In the genomic region with DNA sequence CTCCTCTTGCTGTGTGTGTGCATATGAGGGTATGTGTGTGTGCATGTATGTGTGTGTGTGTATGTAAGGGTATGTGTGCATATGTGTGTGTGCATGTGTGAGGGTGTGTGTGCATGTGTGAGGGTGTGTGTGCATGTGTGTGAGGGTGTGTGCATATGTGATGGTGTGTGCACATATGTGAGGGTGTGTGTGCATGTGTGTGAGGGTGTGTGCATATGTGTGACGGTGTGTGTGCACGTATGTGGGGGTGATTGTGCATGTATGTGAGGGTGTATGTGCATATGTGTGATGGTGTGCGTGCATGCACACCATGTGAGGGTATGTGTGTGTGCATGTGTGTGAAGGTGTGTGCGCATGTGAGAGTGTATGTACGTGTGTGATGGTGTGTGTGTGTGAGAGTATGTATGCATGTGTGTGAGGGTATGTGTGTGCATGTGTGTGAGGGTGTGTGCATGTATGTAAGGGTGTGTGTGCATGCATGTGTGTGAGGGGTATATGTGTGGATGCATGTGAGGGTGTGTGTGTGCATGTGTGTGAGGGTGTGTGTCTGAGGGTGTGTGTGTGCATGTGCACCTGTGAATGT, we compare ENCODE assay signal across 23 cellular contexts. TPM values are rescaled to one million over a fixed set of nuclear protein-coding genes. Genes with fewer than 3 reads are reported as not detected.
DNase-seq lines count a peak whose midpoint lies in the region; ATAC-seq, FAIRE-seq and TF ChIP-seq lines count a peak whose summit lies in the region.
"Had no signal": no experiment of that assay in that cellular context is flagged by ENCODE, and none has a peak within 500 bp of the region (broad histone marks: within the 10 kb centered on the region; RNA-seq: fewer than 3 reads in every experiment).

No MANE protein-coding gene starts in this region.

- H3K4me2 ChIP-seq in H9 (ENCODE audit: insufficient read depth, insufficient read length, low read length) (no peak overlapping the region), K562 (ENCODE audit: insufficient read depth, low read length) (no peak overlapping the region), mesenchymal stem cell (ENCODE audit: low read length, poor library complexity, severe bottlenecking) (no peak overlapping the region)
- H3K4me2 ChIP-seq: BLaER1 treated with 17β-estradiol and CSF1 and Interleukin-3, amounts not matched to agents 10 nM and 100 nM; SK-N-SH had no signal

- no peak overlapping the region for H3T11ph ChIP-seq in H9 (ENCODE audit: low read length)

- H2AFZ ChIP-seq in H9 (ENCODE audit: low read length): no peak overlapping the region
- no peak overlapping the region for H2AFZ ChIP-seq in K562 (ENCODE audit: low read depth, low read length)
- H2AFZ ChIP-seq in mesenchymal stem cell (ENCODE audit: low read depth, low read length): no peak overlapping the region

- H3K4ac ChIP-seq in H9 (ENCODE audit: low read depth, low read length) (no peak overlapping the region), mesenchymal stem cell (ENCODE audit: low read depth in 1 of 2, low read length in 2 of 2) (no peak overlapping the region)

- POLR2A ChIA-PET in K562 (lab: Yijun Ruan, JAX): no interaction called here
- POLR2A ChIA-PET in MCF 10A (lab: Yijun Ruan, JAX): no interaction called here

- H3K9me3 Mint-ChIP-seq in H9 (peaks cover 5 to 12% of the 10 kb centered on the region in 2 experiments), MCF 10A (ENCODE audit: unreplicated experiment) (no peaks in the 10 kb centered on the region)
- H3K9me3 Mint-ChIP-seq: CD4-positive, alpha-beta T cell had no signal

- H3K36me3 ChIP-seq in K562 (ENCODE audit: control insufficient read depth, insufficient read depth, low read length) (no peaks in the 10 kb centered on the region), mesenchymal stem cell (ENCODE audit: control insufficient read depth in 1 of 2, insufficient read depth in 2 of 2, low read depth in 1 of 2, low read length in 2 of 2) (no peaks in the 10 kb centered on the region), upper lobe of right lung (no peaks in the 10 kb centered on the region)
- H3K36me3 ChIP-seq: BLaER1 treated with 17β-estradiol and CSF1 and Interleukin-3, amounts not matched to agents 10 nM and 100 nM had no signal

- H2AK5ac ChIP-seq in H9 (ENCODE audit: insufficient read length, low read length): no peak overlapping the region
- H2AK5ac ChIP-seq in mesenchymal stem cell (ENCODE audit: low read length, severe bottlenecking): no peak overlapping the region

- no peaks in the 10 kb centered on the region for H3K9me1 ChIP-seq in K562 (ENCODE audit: control insufficient read depth, insufficient read depth, low read length)

- no peak overlapping the region for H2BK5ac ChIP-seq in H9 (ENCODE audit: insufficient read length, low read length)
- H2BK5ac ChIP-seq in mesenchymal stem cell (ENCODE audit: low read depth, low read length, poor library complexity, severe bottlenecking): no peak overlapping the region

- WGBS in H9 (ENCODE audit: extremely low coverage, insufficient read length, low lambda C conversion rate): no CpG with 5 or more reads among the region's 5 CpGs
- 6% methylated on average over 5 of the region's 5 CpGs for WGBS in K562 (ENCODE audit: insufficient coverage, low coverage, missing lambda C conversion rate)
- 81% methylated on average over 5 of the region's 5 CpGs for WGBS in mesenchymal stem cell

- H3K4me1 ChIP-seq in H9 (ENCODE audit: insufficient read depth, low read length) (no peaks in the 10 kb centered on the region; the same call in 1 of the 2 replicates), K562 (replicated peaks in 1 of 2; ENCODE audit: control insufficient read depth in 2 of 2, insufficient read depth in 2 of 2, low read length in 2 of 2) (no peaks in the 10 kb centered on the region), mesenchymal stem cell (ENCODE audit: control insufficient read depth, insufficient read depth, low read depth, low read length) (peaks cover 4% of the 10 kb centered on the region), upper lobe of right lung (no peaks in the 10 kb centered on the region)
- H3K4me1 ChIP-seq: BLaER1 treated with 17β-estradiol and CSF1 and Interleukin-3, amounts not matched to agents 10 nM and 100 nM had no signal

- H4K91ac ChIP-seq in H9 (ENCODE audit: insufficient read length, low read depth, low read length): no peak overlapping the region
- peak overlapping the region; percentile 44 for H4K91ac ChIP-seq in mesenchymal stem cell (ENCODE audit: low read length)

- H3K27ac ChIP-seq in H9 (ENCODE audit: insufficient read length, low read depth, low read length): no peak overlapping the region
- no peak overlapping the region for H3K27ac ChIP-seq in K562 (ENCODE audit: extremely low read depth, low read depth, low read length)
- H3K27ac ChIP-seq in mesenchymal stem cell (ENCODE audit: low read length, poor library complexity, severe bottlenecking): no peak overlapping the region
- H3K27ac ChIP-seq in upper lobe of right lung: no peak overlapping the region
- H3K27ac ChIP-seq: BLaER1 treated with 17β-estradiol and CSF1 and Interleukin-3, amounts not matched to agents 10 nM and 100 nM had no signal

- H2BK20ac ChIP-seq in H9 (ENCODE audit: low read depth, low read length, poor library complexity, severe bottlenecking): no peak overlapping the region

- H4K8ac ChIP-seq in H9 (replicated peaks; ENCODE audit: insufficient read length, low read depth, low read length): peak overlapping the region; percentile 10
- no peak overlapping the region for H4K8ac ChIP-seq in mesenchymal stem cell (ENCODE audit: low read length)

- H3K14ac ChIP-seq in H9 (ENCODE audit: insufficient read depth, low read length) (no peak overlapping the region), mesenchymal stem cell (ENCODE audit: low read length in 2 of 2) (peak overlapping the region in 1 of 2 experiments; percentile 39)

- no peak overlapping the region for H2BK120ac ChIP-seq in H9 (ENCODE audit: low read depth, low read length, poor library complexity, severe bottlenecking)
- H2BK120ac ChIP-seq in mesenchymal stem cell (ENCODE audit: low read depth, low read length): no peak overlapping the region

- no peaks in the 10 kb centered on the region for H3K79me2 ChIP-seq in H9 (ENCODE audit: insufficient read depth, low read length)
- H3K79me2 ChIP-seq in K562 (ENCODE audit: control insufficient read depth, insufficient read depth, low read length): no peaks in the 10 kb centered on the region

- peak overlapping the region in 1 of 2 experiments; percentile 3; a peak in 1 of 5 replicates for H3K4me3 Mint-ChIP-seq in H9
- H3K4me3 Mint-ChIP-seq in MCF 10A (ENCODE audit: unreplicated experiment): no peak overlapping the region
- H3K4me3 Mint-ChIP-seq: CD4-positive, alpha-beta T cell had no signal

- H3K27ac Mint-ChIP-seq in H9 (no peak overlapping the region; a peak in 1 of 7 replicates), MCF 10A (ENCODE audit: low read depth, unreplicated experiment) (no peak overlapping the region)
- H3K27ac Mint-ChIP-seq: CD4-positive, alpha-beta T cell had no signal

- H2BK15ac ChIP-seq in H9 (ENCODE audit: low read depth, low read length) (no peak overlapping the region), mesenchymal stem cell (ENCODE audit: low read depth, poor library complexity, severe bottlenecking) (no peak overlapping the region)

- H3K4me1 Mint-ChIP-seq in H9 (no peaks in the 10 kb centered on the region), MCF 10A (ENCODE audit: insufficient read depth, unreplicated experiment) (no peaks in the 10 kb centered on the region)

- in situ Hi-C loops in K562 (cut with MboI): no loop called here

- BruUV-seq in K562 (replicated peaks; lab: Mats Ljungman, UMichigan): no TSS peak
- no TSS peak for BruUV-seq in MCF 10A (replicated peaks; lab: Mats Ljungman, UMichigan)

- intact Hi-C loops in K562 (cut with micrococcal nuclease) (no loop called here), upper lobe of right lung (cut with DNase I) (no loop called here), MCF 10A (cut with micrococcal nuclease) (no loop called here)

- H3K56ac ChIP-seq in H9 (ENCODE audit: insufficient read length, low read depth, low read length): no peak overlapping the region

- H2BK12ac ChIP-seq in H9 (ENCODE audit: insufficient read length, low read depth, low read length) (no peak overlapping the region), mesenchymal stem cell (ENCODE audit: low read length in 2 of 2) (no peak overlapping the region)

- no peak overlapping the region for H4K5ac ChIP-seq in H9 (ENCODE audit: insufficient read length, low read depth, low read length)

- no peak overlapping the region for H3K9ac ChIP-seq in H9 (ENCODE audit: extremely low read depth, insufficient read length, low read length)
- H3K9ac ChIP-seq in K562 (ENCODE audit: insufficient read depth in 1 of 2, low read depth in 2 of 2, low read length in 2 of 2): no peak overlapping the region
- no peak overlapping the region for H3K9ac ChIP-seq in mesenchymal stem cell (ENCODE audit: low read length)
- H3K9ac ChIP-seq: BLaER1 treated with 17β-estradiol and CSF1 and Interleukin-3, amounts not matched to agents 10 nM and 100 nM; SK-N-SH had no signal

- H3K79me1 ChIP-seq in H9 (ENCODE audit: insufficient read depth, low read depth, low read length, poor library complexity, severe bottlenecking) (no peaks in the 10 kb centered on the region), mesenchymal stem cell (replicated peaks; ENCODE audit: low read length, poor library complexity, severe bottlenecking) (no peaks in the 10 kb centered on the region)

- H3K4me3 ChIP-seq in K562 (no peak overlapping the region), mesenchymal stem cell (ENCODE audit: insufficient read depth in 1 of 2, low read depth in 1 of 2, low read length in 2 of 2) (no peak overlapping the region), upper lobe of right lung (no peak overlapping the region)
- H3K4me3 ChIP-seq: BLaER1 treated with 17β-estradiol and CSF1 and Interleukin-3, amounts not matched to agents 10 nM and 100 nM had no signal

- peak; percentile 42 for FAIRE-seq in K562 (lab: Jason Lieb, UNC)
- FAIRE-seq: A204.1, D721Med had no signal

- ATAC-seq in K562: no peak
- peak; percentile 18 for ATAC-seq in upper lobe of right lung
- no peak for ATAC-seq in HG03442 (IDR thresholded peaks at IDR 0.05; ENCODE audit: unreplicated experiment)
- ATAC-seq in GM18505 (IDR thresholded peaks at IDR 0.05; ENCODE audit: unreplicated experiment): no peak
- ATAC-seq: PC-3 had no signal

- H3K27me3 Mint-ChIP-seq in H9 (ENCODE audit: low read depth): peaks cover 5% of the 10 kb centered on the region
- H3K27me3 Mint-ChIP-seq in MCF 10A (ENCODE audit: insufficient read depth, unreplicated experiment): no peaks in the 10 kb centered on the region

- TF ChIP-seq POLR2A in K562 (conservative IDR thresholded peaks at IDR 0.05) (no peak), GM18505 (IDR thresholded peaks at IDR 0.05; ENCODE audit: borderline replicate concordance, extremely low read depth, insufficient read depth, insufficient read length) (no peak)

- no peaks in the 10 kb centered on the region for H4K20me1 ChIP-seq in H9 (ENCODE audit: control insufficient read depth, insufficient read depth, insufficient read length)
- H4K20me1 ChIP-seq in K562 (replicated peaks; ENCODE audit: control insufficient read depth, insufficient read depth, low read length): no peaks in the 10 kb centered on the region

- CTCF ChIA-PET in K562 (lab: Yijun Ruan, JAX; ENCODE audit: low intra/inter-chr PET ratio): no interaction called here
- CTCF ChIA-PET in MCF 10A (lab: Yijun Ruan, JAX): no interaction called here

- TF ChIP-seq RAD21 in K562 (CRISPR knock-in tag; conservative IDR thresholded peaks at IDR 0.05 in 1 of 2, IDR thresholded peaks at IDR 0.05 in 1 of 2): no peak

- H3K18ac ChIP-seq in H9 (ENCODE audit: insufficient read length, low read depth, low read length) (no peak overlapping the region), mesenchymal stem cell (ENCODE audit: low read depth in 1 of 2, low read length in 2 of 2) (no peak overlapping the region)

- no peak for TF ChIP-seq EP300 in K562 (IDR thresholded peaks at IDR 0.05; ENCODE audit: low read length)

- DNase-seq in H9 (no peak), K562 (ENCODE audit: extremely low read depth in 1 of 4, low spot score in 3 of 4) (no peak), mesenchymal stem cell (no peak), upper lobe of right lung (no peak), MCF 10A (ENCODE audit: unreplicated experiment) (no peak)
- DNase-seq: AML-193; CD4-positive, alpha-beta T cell; KG1; NCI-H1048; NCI-H1417; NCI-H1694; NCI-H2029 treated with DMSO at 0.1 percent for 48 hours; NCI-H446 treated with DMSO at 0.1 percent for 48 hours; NCI-H526 treated with DMSO at 0.1 percent for 48 hours; PC-3; SK-N-SH had no signal

- TF ChIP-seq CTCF in H9 (conservative IDR thresholded peaks at IDR 0.05) (no peak), K562 (IDR thresholded peaks at IDR 0.05 in 2 of 3, conservative IDR thresholded peaks at IDR 0.05 in 1 of 3; ENCODE audit: insufficient read depth in 2 of 3, low read depth in 1 of 3, low read length in 3 of 3) (no peak), upper lobe of right lung (IDR thresholded peaks at IDR 0.05) (no peak), MCF 10A (IDR thresholded peaks at IDR 0.05; ENCODE audit: unreplicated experiment) (no peak)

- H3K23ac ChIP-seq in H9 (ENCODE audit: insufficient read length, low read depth, low read length) (no peak overlapping the region), mesenchymal stem cell (ENCODE audit: low read length in 2 of 2) (peak overlapping the region in 1 of 2 experiments; percentile 9)

- H3K9me3 ChIP-seq in H9 (ENCODE audit: control insufficient read depth, low read depth, low read length): no peaks in the 10 kb centered on the region
- H3K9me3 ChIP-seq in K562 (replicated peaks; ENCODE audit: control insufficient read depth, insufficient read depth, low read depth, low read length): peaks cover 3% of the 10 kb centered on the region; the same call in 1 of the 2 replicates
- peaks cover 10% of the 10 kb centered on the region for H3K9me3 ChIP-seq in mesenchymal stem cell (ENCODE audit: control insufficient read depth, low read length)
- H3K9me3 ChIP-seq in upper lobe of right lung: no peaks in the 10 kb centered on the region
- H3K9me3 ChIP-seq: SK-N-SH had no signal

- H3K27me3 ChIP-seq in H9 (ENCODE audit: insufficient read depth, low read length): no peaks in the 10 kb centered on the region
- peaks cover 0 to 30% of the 10 kb centered on the region in 2 experiments; a peak in 4 of 5 replicates for H3K27me3 ChIP-seq in K562 (ENCODE audit: control insufficient read depth in 2 of 2, insufficient read depth in 2 of 2, low read length in 2 of 2)
- H3K27me3 ChIP-seq in mesenchymal stem cell (ENCODE audit: control insufficient read depth in 1 of 2, insufficient read depth in 1 of 2, low read length in 2 of 2): peaks cover 5 to 20% of the 10 kb centered on the region in 2 experiments
- H3K27me3 ChIP-seq in upper lobe of right lung: no peaks in the 10 kb centered on the region
- H3K27me3 ChIP-seq: BLaER1 treated with 17β-estradiol and CSF1 and Interleukin-3, amounts not matched to agents 10 nM and 100 nM had no signal

- H3K36me3 Mint-ChIP-seq in H9 (ENCODE audit: insufficient read depth in 1 of 3, low read depth in 3 of 3) (peaks cover 0 to 4% (median 3%) of the 10 kb centered on the region in 3 experiments; a peak in 4 of 7 replicates), MCF 10A (ENCODE audit: insufficient read depth, unreplicated experiment) (no peaks in the 10 kb centered on the region)

- H3K23me2 ChIP-seq in H9 (ENCODE audit: insufficient read length, low read depth, low read length, poor library complexity, severe bottlenecking): no peaks in the 10 kb centered on the region

RNA-seq across cellular contexts. Expression of a gene that starts 15.4 kb away (rescaled TPM):
- not detected in 2 replicates for total RNA-seq in H9 (2021)
- not detected in 2 replicates for total RNA-seq in K562 (2011; cell fraction: chromatin; rRNA removed; ENCODE audit: low replicate concordance)
- total RNA-seq in K562 (2011; cell fraction: nucleolus; rRNA removed): not detected in 2 replicates
- not detected in 2 replicates for total RNA-seq in K562 (2011; cell fraction: nucleoplasm; rRNA removed)
- not detected in 2 replicates for total RNA-seq in K562 (2014; rRNA removed)
- not detected in 2 replicates for total RNA-seq in K562 (2014; rRNA removed; fragmentation: Illumina TruSeq; extraction: Trizol)
- total RNA-seq in K562 (2015; rRNA removed; fragmentation: Illumina TruSeq; extraction: Trizol): not detected in 2 replicates
- not detected in 2 replicates for total RNA-seq in K562 (2021)
- not detected in 2 replicates for polyA plus RNA-seq in K562 (2011; rRNA removed)
- polyA plus RNA-seq in K562 (2011; cell fraction: cytosol; rRNA removed): not detected in 2 replicates
- not detected in 2 replicates for polyA plus RNA-seq in K562 (2011; cell fraction: nucleus; rRNA removed)
- not detected in 2 replicates for polyA plus RNA-seq in K562 (2012)
- not detected in 2 replicates for polyA plus RNA-seq in K562 (2014; fragmentation: Illumina TruSeq; extraction: Trizol)
- polyA plus RNA-seq in K562 (2014; fragmentation: Nextera tagmentation; extraction: Ambion mirVana): not detected
- not detected in 2 replicates for polyA plus RNA-seq in K562 (2014; rRNA removed)
- polyA minus RNA-seq in K562 (2011; rRNA and poly(A)+ RNA removed): not detected in 2 replicates
- polyA minus RNA-seq in K562 (2011; cell fraction: cytosol; rRNA and poly(A)+ RNA removed): not detected in 2 replicates
- polyA minus RNA-seq in K562 (2011; cell fraction: nucleus; rRNA and poly(A)+ RNA removed): not detected in 2 replicates
- not detected for polyA plus RNA-seq in mesenchymal stem cell (2013, experiment 1 of 2)
- polyA plus RNA-seq in mesenchymal stem cell (2013, experiment 2 of 2): not detected
- 0.26 TPM for total RNA-seq in upper lobe of right lung
- total RNA-seq in MCF 10A (2022): not detected in 2 replicates
- total RNA-seq: CD4-positive, alpha-beta T cell; H4; HT-29; PC-3 had no signal
- polyA plus RNA-seq: SK-N-SH had no signal

RNA-seq across cellular contexts. Expression of a gene that starts 37.9 kb away (rescaled TPM):
- total RNA-seq in H9 (2021): 21.8 and 24.0 TPM in 2 replicates
- total RNA-seq in K562 (2011; cell fraction: chromatin; rRNA removed; ENCODE audit: low replicate concordance): 12.8 and 19.4 TPM in 2 replicates
- 8.0 and 10.2 TPM in 2 replicates for total RNA-seq in K562 (2011; cell fraction: nucleolus; rRNA removed)
- total RNA-seq in K562 (2011; cell fraction: nucleoplasm; rRNA removed): 7.7 and 9.5 TPM in 2 replicates
- 2.0 and 2.9 TPM in 2 replicates for total RNA-seq in K562 (2014; rRNA removed)
- 2.3 and 2.5 TPM in 2 replicates for total RNA-seq in K562 (2014; rRNA removed; fragmentation: Illumina TruSeq; extraction: Trizol)
- 1.7 and 2.2 TPM in 2 replicates for total RNA-seq in K562 (2015; rRNA removed; fragmentation: Illumina TruSeq; extraction: Trizol)
- total RNA-seq in K562 (2021): 5.5 and 6.5 TPM in 2 replicates
- polyA plus RNA-seq in K562 (2011; rRNA removed): 3.4 and 4.2 TPM in 2 replicates
- polyA plus RNA-seq in K562 (2011; cell fraction: cytosol; rRNA removed): 2.8 and 3.3 TPM in 2 replicates
- 4.0 and 4.1 TPM in 2 replicates for polyA plus RNA-seq in K562 (2011; cell fraction: nucleus; rRNA removed)
- 3.3 and 5.5 TPM in 2 replicates for polyA plus RNA-seq in K562 (2012)
- polyA plus RNA-seq in K562 (2014; fragmentation: Illumina TruSeq; extraction: Trizol): 2.5 and 3.1 TPM in 2 replicates
- under 1 TPM; 0.41 to 0.45 TPM for polyA plus RNA-seq in K562 (2014; fragmentation: Nextera tagmentation; extraction: Ambion mirVana)
- 2.3 and 2.8 TPM in 2 replicates for polyA plus RNA-seq in K562 (2014; rRNA removed)
- polyA minus RNA-seq in K562 (2011; rRNA and poly(A)+ RNA removed): 4.5 and 5.0 TPM in 2 replicates
- 2.5 and 4.4 TPM in 2 replicates for polyA minus RNA-seq in K562 (2011; cell fraction: cytosol; rRNA and poly(A)+ RNA removed)
- polyA minus RNA-seq in K562 (2011; cell fraction: nucleus; rRNA and poly(A)+ RNA removed): 4.7 and 5.2 TPM in 2 replicates
- 42.7 TPM for polyA plus RNA-seq in mesenchymal stem cell (2013, experiment 1 of 2)
- 38.8 TPM for polyA plus RNA-seq in mesenchymal stem cell (2013, experiment 2 of 2)
- 46.0 TPM for total RNA-seq in upper lobe of right lung
- total RNA-seq in MCF 10A (2022): 33.4 and 41.4 TPM in 2 replicates
